In genomic region chr7:133252858-133253521, GRCh38 we compare ENCODE assay signal across 8 cellular contexts. TPM values are rescaled to one million over a fixed set of nuclear protein-coding genes. Genes with fewer than 3 reads are reported as not detected.
DNase-seq lines count a peak whose midpoint lies in the region; ATAC-seq and TF ChIP-seq lines count a peak whose summit lies in the region.

EXOC4 (plus strand) TSS chr7:133253078.

- no peaks in the 10 kb centered on the region for H3K9me3 ChIP-seq in RWPE2 (ENCODE audit: severe bottlenecking)

- peak; percentile 100 for ATAC-seq in RWPE2 (ENCODE audit: low read depth)
- peak; percentile 100 for ATAC-seq in naive thymus-derived CD8-positive, alpha-beta T cell

- peaks cover 14% of the 10 kb centered on the region for H3K36me3 Mint-ChIP-seq in activated T-helper 2 cell treated with anti-CD3 and anti-CD28 coated beads, Interferon-gamma antibody, Interleukin-2, Interleukin-4, amounts not matched to agents 10 μg/mL and 5 μg/mL and 100 μg/mL, durations not matched to agents 14 hours and 24 hours and 36 hours (ENCODE audit: low read depth)
- peaks cover 0 to 2% (median 2%) of the 10 kb centered on the region in 3 donors for H3K36me3 Mint-ChIP-seq in naive thymus-derived CD8-positive, alpha-beta T cell

- peaks cover 10% of the 10 kb centered on the region for H3K4me1 ChIP-seq in RWPE2 (ENCODE audit: insufficient read depth, poor library complexity, severe bottlenecking)

- peak within 1 kb of the TSS; percentile 11 for H3K27ac ChIP-seq in RWPE2 (ENCODE audit: poor library complexity, severe bottlenecking)

- H3K4me3 Mint-ChIP-seq in activated T-helper 2 cell treated with anti-CD3 and anti-CD28 coated beads, Interferon-gamma antibody, Interleukin-2, Interleukin-4, amounts not matched to agents 10 μg/mL and 5 μg/mL and 100 μg/mL, durations not matched to agents 14 hours and 24 hours and 36 hours (ENCODE audit: low read depth), result peak within 1 kb of the TSS; percentile 94
- peak within 1 kb of the TSS; percentile 93 to 99 (median 96) for H3K4me3 Mint-ChIP-seq in naive thymus-derived CD8-positive, alpha-beta T cell

- no peak for TF ChIP-seq CTCF in RWPE2 (IDR thresholded peaks at IDR 0.05; ENCODE audit: poor library complexity, severe bottlenecking)
- TF ChIP-seq CTCF in fibroblast of mammary gland (conservative IDR thresholded peaks at IDR 0.05; ENCODE audit: control insufficient read depth, insufficient read depth, low read depth, low read length), result no peak

- H3K27ac Mint-ChIP-seq in activated T-helper 2 cell treated with anti-CD3 and anti-CD28 coated beads, Interferon-gamma antibody, Interleukin-2, Interleukin-4, amounts not matched to agents 10 μg/mL and 5 μg/mL and 100 μg/mL, durations not matched to agents 14 hours and 24 hours and 36 hours, result peak within 1 kb of the TSS; percentile 87
- H3K27ac Mint-ChIP-seq in naive thymus-derived CD8-positive, alpha-beta T cell, result peak within 1 kb of the TSS; percentile 89 to 99 (median 97)

- H3K4me1 Mint-ChIP-seq in activated T-helper 2 cell treated with anti-CD3 and anti-CD28 coated beads, Interferon-gamma antibody, Interleukin-2, Interleukin-4, amounts not matched to agents 10 μg/mL and 5 μg/mL and 100 μg/mL, durations not matched to agents 14 hours and 24 hours and 36 hours (ENCODE audit: low read depth), result peaks cover 22% of the 10 kb centered on the region
- H3K4me1 Mint-ChIP-seq in naive thymus-derived CD8-positive, alpha-beta T cell, result peaks cover 8 to 49% (median 41%) of the 10 kb centered on the region in 4 donors

- peaks cover 3% of the 10 kb centered on the region for H3K27me3 Mint-ChIP-seq in activated T-helper 2 cell treated with anti-CD3 and anti-CD28 coated beads, Interferon-gamma antibody, Interleukin-2, Interleukin-4, amounts not matched to agents 10 μg/mL and 5 μg/mL and 100 μg/mL, durations not matched to agents 14 hours and 24 hours and 36 hours (ENCODE audit: low read depth)
- no peaks in the 10 kb centered on the region for H3K27me3 Mint-ChIP-seq in naive thymus-derived CD8-positive, alpha-beta T cell

- H3K4me3 ChIP-seq in RWPE2 (ENCODE audit: severe bottlenecking) (peak within 1 kb of the TSS; percentile 76), fibroblast of mammary gland (ENCODE audit: control insufficient read depth, low read depth, low read length) (peak within 1 kb of the TSS; percentile 91)

- POLR2A ChIA-PET in naive thymus-derived CD8-positive, alpha-beta T cell (lab: Charles Lee), result interaction anchor here (0.6 to 1.8 kb wide), 3 partner anchors 171 to 1418 kb away, joined by 3 to 5 read pairs (median 4); partner anchors contain the start of gene CHCHD3

- no peaks in the 10 kb centered on the region for H3K27me3 ChIP-seq in RWPE2 (ENCODE audit: insufficient read depth, poor library complexity, severe bottlenecking)

- intact Hi-C loops in activated T-helper 2 cell treated with anti-CD3 and anti-CD28 coated beads, Interferon-gamma antibody, Interleukin-2, Interleukin-4, amounts not matched to agents 10 μg/mL and 5 μg/mL and 100 μg/mL, durations not matched to agents 14 hours and 24 hours and 36 hours (cut with micrococcal nuclease), result loop anchor here (1.0 to 10.0 kb wide), 5 partner anchors 170 to 1064 kb away; partner anchors contain the start of genes CHCHD3, LRGUK and SLC35B4

- peak; percentile 98 for DNase-seq in EH (ENCODE audit: low read depth)
- peak; percentile 97 for DNase-seq in H4 (ENCODE audit: low spot score)
- peak; percentile 100 for DNase-seq in LoVo (ENCODE audit: low spot score)
- DNase-seq in RWPE2 (ENCODE audit: low spot score), result peak; percentile 79
- DNase-seq in activated T-helper 2 cell treated with anti-CD3 and anti-CD28 coated beads, Interferon-gamma antibody, Interleukin-2, Interleukin-4, amounts not matched to agents 10 μg/mL and 5 μg/mL and 100 μg/mL, durations not matched to agents 14 hours and 24 hours and 36 hours (ENCODE audit: low spot score), result peak; percentile 92
- DNase-seq in fibroblast of mammary gland (ENCODE audit: low read depth), result peak; percentile 97
- DNase-seq in naive thymus-derived CD8-positive, alpha-beta T cell, result peak; percentile 65 to 97 (median 94)
- peak; percentile 76 to 97 (median 92) for DNase-seq in stimulated activated naive CD4-positive, alpha-beta T cell (lab: John Stamatoyannopoulos, UW)

- H3K36me3 ChIP-seq in RWPE2 (ENCODE audit: low read depth), result 0 out of 2 replicates have a peak, but pooled peaks cover 5% of the 10 kb centered on the region

- no peaks in the 10 kb centered on the region for H3K9me3 Mint-ChIP-seq in activated T-helper 2 cell treated with anti-CD3 and anti-CD28 coated beads, Interferon-gamma antibody, Interleukin-2, Interleukin-4, amounts not matched to agents 10 μg/mL and 5 μg/mL and 100 μg/mL, durations not matched to agents 14 hours and 24 hours and 36 hours
- H3K9me3 Mint-ChIP-seq in naive thymus-derived CD8-positive, alpha-beta T cell, result no peaks in the 10 kb centered on the region

RNA-seq across cellular contexts. Expression of gene EXOC4, which starts in this region (rescaled TPM):
- 45.4 and 54.3 TPM in 2 replicates for total RNA-seq in H4 (2014; rRNA removed; shearing (Covaris generic))
- 65.0 and 70.5 TPM in 2 replicates for total RNA-seq in activated T-helper 2 cell treated with anti-CD3 and anti-CD28 coated beads, Interferon-gamma antibody, Interleukin-2, Interleukin-4, amounts not matched to agents 10 μg/mL and 5 μg/mL and 100 μg/mL, durations not matched to agents 14 hours and 24 hours and 36 hours
- total RNA-seq in naive thymus-derived CD8-positive, alpha-beta T cell, result 10 to 100 TPM; 68.2 to 68.6 TPM
- polyA plus RNA-seq in naive thymus-derived CD8-positive, alpha-beta T cell, result 10 to 100 TPM; 29.4 to 42.4 (median 38.8) TPM

Comparison
In these comparisons a context has a peak if more than half of its experiments do, and no peak if none do; other contexts are left out.
1. Peak in every context shown above with its lines: DNase-seq, ATAC-seq, H3K4me3 ChIP-seq and H3K27ac ChIP-seq.